Comparison of ENCODE assay signal across 8 cellular contexts in genomic region chr17:19031729-19032128, GRCh38. TPM values are rescaled to one million over a fixed set of nuclear protein-coding genes. Genes with fewer than 3 reads are reported as not detected.
DNase-seq lines count a peak whose midpoint lies in the region; ATAC-seq, FAIRE-seq and TF ChIP-seq lines count a peak whose summit lies in the region.
"Not testable (repeated sequence)": the region's sequence is repeated elsewhere in the genome, so short reads cannot be mapped to it uniquely, and the experiment has no call there.

No MANE protein-coding gene starts in this region.

- H3K79me2 ChIP-seq in PC-9 (ENCODE audit: low read depth) = not testable (repeated sequence)

- intact Hi-C loops in CD8-positive, alpha-beta T cell (cut with DNase I, micrococcal nuclease); PC-9 (cut with micrococcal nuclease; ENCODE audit: unreplicated experiment); left ventricle myocardium superior (cut with micrococcal nuclease); pancreas (cut with DNase I): not testable (repeated sequence)

- not testable (repeated sequence) for H3K9me3 Mint-ChIP-seq in CD8-positive, alpha-beta T cell

- not testable (repeated sequence) for H3K27me3 ChIP-seq in CD8-positive, alpha-beta T cell (ENCODE audit: insufficient read depth, low read length); PC-9 (ENCODE audit: insufficient read depth, low read depth); pancreas

- not testable (repeated sequence) for H3K4me3 ChIP-seq in CD8-positive, alpha-beta T cell (ENCODE audit: low read depth, low read length); PC-9; cardiac fibroblast (replicated peaks in 1 of 2; ENCODE audit: low read depth in 2 of 2, low read length in 2 of 2); pancreas

- not testable (repeated sequence) for H3K27ac Mint-ChIP-seq in CD8-positive, alpha-beta T cell

- H3K4me2 ChIP-seq in PC-9 = peak overlapping the region; percentile 58; the same call in 1 of the 2 replicates

- H3K4me1 ChIP-seq in CD8-positive, alpha-beta T cell (ENCODE audit: insufficient read depth, low read length); PC-9 (replicated peaks; ENCODE audit: insufficient read depth); pancreas: not testable (repeated sequence)

- H3F3A ChIP-seq in PC-9 (ENCODE audit: insufficient read depth, low read depth) = not testable (repeated sequence)

- not testable (repeated sequence) for H3K9me3 ChIP-seq in CD8-positive, alpha-beta T cell (ENCODE audit: low read length); PC-9 (ENCODE audit: insufficient read depth, low read depth); pancreas

- not testable (repeated sequence) for H3K4me3 Mint-ChIP-seq in CD8-positive, alpha-beta T cell

- peak; percentile 47 for ATAC-seq in CD8-positive, alpha-beta T cell
- peak; percentile 42 for ATAC-seq in GM21423 (IDR thresholded peaks at IDR 0.05; ENCODE audit: unreplicated experiment)
- ATAC-seq in left ventricle myocardium superior = peak; percentile 86
- ATAC-seq in pancreas = peak; percentile 86 to 93 (median 90)

- BruUV-seq in PC-9 (replicated peaks; lab: Mats Ljungman, UMichigan) = not testable (repeated sequence)

- not testable (repeated sequence) for H3K27ac ChIP-seq in CD8-positive, alpha-beta T cell (ENCODE audit: low read depth, low read length); PC-9; pancreas

- not testable (repeated sequence) for H3K36me3 Mint-ChIP-seq in CD8-positive, alpha-beta T cell

- not testable (repeated sequence) for H3K9me2 ChIP-seq in PC-9 (ENCODE audit: insufficient read depth)

- no CpG with 5 or more reads among the region's 4 CpGs for WGBS in pancreas, 2 donors

- CTCF ChIA-PET in CD8-positive, alpha-beta T cell (lab: Charles Lee); PC-9 (lab: Charles Lee): not testable (repeated sequence)

- POLR2A ChIA-PET in CD8-positive, alpha-beta T cell (lab: Charles Lee); PC-9 (lab: Charles Lee; ENCODE audit: unreplicated experiment): not testable (repeated sequence)

- not testable (repeated sequence) for FAIRE-seq in pancreas (lab: Jason Lieb, UNC)

- H3K36me3 ChIP-seq in CD8-positive, alpha-beta T cell (ENCODE audit: insufficient read depth, low read length); PC-9 (ENCODE audit: low read depth); pancreas: not testable (repeated sequence)

- not testable (repeated sequence) for H3K27me3 Mint-ChIP-seq in CD8-positive, alpha-beta T cell (ENCODE audit: low read depth)

- H2AFZ ChIP-seq in PC-9 = not testable (repeated sequence)

- not testable (repeated sequence) for H3K4me1 Mint-ChIP-seq in CD8-positive, alpha-beta T cell (ENCODE audit: low read depth)

- DNase-seq in CD8-positive, alpha-beta T cell = peak in 4 of 7 experiments; percentile 24 to 56 (median 42)
- DNase-seq in PC-9 (peak in 1 of 2 experiments; percentile 89), activated T-cell treated with anti-CD3 and anti-CD28 coated beads for 4 hours (peak; percentile 25), left ventricle myocardium superior (peak; percentile 75), pancreas (peak in 5 of 6 donors; percentile 45 to 80 (median 70))
- DNase-seq in cardiac fibroblast (ENCODE audit: low read depth in 2 of 2) = not testable (repeated sequence)
- peak; percentile 73 for DNase-seq in stimulated activated CD8-positive, alpha-beta memory T cell treated with anti-CD3 and anti-CD28 coated beads, Interleukin-4, amount 100 ng/mL, for 48 hours

- TF ChIP-seq CTCF in CD8-positive, alpha-beta T cell (IDR thresholded peaks at IDR 0.05) = not testable (repeated sequence)
- TF ChIP-seq CTCF in PC-9 (conservative IDR thresholded peaks at IDR 0.05) (peak; percentile 66), cardiac fibroblast (IDR thresholded peaks at IDR 0.05; ENCODE audit: low read depth, low read length) (peak; percentile 34), pancreas (IDR thresholded peaks at IDR 0.05) (peak in 3 of 4 donors; percentile 10 to 18 (median 14))

- not testable (repeated sequence) for H4K20me1 ChIP-seq in PC-9 (ENCODE audit: insufficient read depth)

RNA-seq across cellular contexts. Expression of gene GRAP, which starts 15.0 kb away (rescaled TPM):
- 10 to 100 TPM; 15.8 to 18.3 TPM for total RNA-seq in CD8-positive, alpha-beta T cell
- total RNA-seq in PC-9 (2021) (0.48 and 0.93 TPM in 2 replicates), left ventricle myocardium superior (2.2 TPM), pancreas (1 to 10 TPM in 2 of 6 donors, under 1 TPM in 4; 0.38 to 1.5 (median 0.56) TPM)
- 1 to 10 TPM; 1.5 to 2.3 TPM for polyA plus RNA-seq in pancreas

RNA-seq across cellular contexts. Expression of gene FAM83G, which starts 27.2 kb away (rescaled TPM):
- 1 to 10 TPM; 3.5 to 4.1 TPM for total RNA-seq in CD8-positive, alpha-beta T cell
- 30.2 and 30.4 TPM in 2 replicates for total RNA-seq in PC-9 (2021)
- 2.3 TPM for total RNA-seq in left ventricle myocardium superior
- 10 to 100 TPM in 2 of 6 donors, 1 to 10 TPM in 4; 5.6 to 10.8 (median 7.5) TPM for total RNA-seq in pancreas
- polyA plus RNA-seq in pancreas = 10 to 100 TPM; 10.4 to 12.9 TPM
